3 cellular contexts compared by ENCODE assay signal in the genomic region with DNA sequence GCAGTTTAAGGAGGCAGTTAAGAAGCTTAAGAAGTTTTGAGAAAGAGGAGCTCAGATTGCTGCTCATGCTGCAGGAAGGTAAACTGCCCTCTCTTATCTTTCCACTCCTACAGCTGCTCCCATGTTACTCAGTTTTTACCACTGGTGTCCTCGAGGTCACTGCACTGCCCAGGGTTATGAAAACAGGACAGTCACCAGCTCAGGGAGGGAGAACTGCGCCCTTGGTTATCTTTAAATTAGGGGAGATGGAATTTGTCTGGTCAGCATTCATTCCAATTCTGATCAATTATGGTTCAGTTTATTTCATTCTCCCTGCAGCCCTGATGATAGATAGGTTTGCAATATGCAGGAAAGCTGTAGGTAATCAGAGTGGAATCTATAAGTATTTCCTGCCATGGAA.
TF ChIP-seq lines count a peak whose summit lies in the region.

No MANE protein-coding gene starts in this region.

TF ChIP-seq in SK-N-SH, 30 proteins besides CTCF, POLR2A, EP300 and RAD21 (continued from another document and continues in another):
- TF ChIP-seq, protein P1, sequence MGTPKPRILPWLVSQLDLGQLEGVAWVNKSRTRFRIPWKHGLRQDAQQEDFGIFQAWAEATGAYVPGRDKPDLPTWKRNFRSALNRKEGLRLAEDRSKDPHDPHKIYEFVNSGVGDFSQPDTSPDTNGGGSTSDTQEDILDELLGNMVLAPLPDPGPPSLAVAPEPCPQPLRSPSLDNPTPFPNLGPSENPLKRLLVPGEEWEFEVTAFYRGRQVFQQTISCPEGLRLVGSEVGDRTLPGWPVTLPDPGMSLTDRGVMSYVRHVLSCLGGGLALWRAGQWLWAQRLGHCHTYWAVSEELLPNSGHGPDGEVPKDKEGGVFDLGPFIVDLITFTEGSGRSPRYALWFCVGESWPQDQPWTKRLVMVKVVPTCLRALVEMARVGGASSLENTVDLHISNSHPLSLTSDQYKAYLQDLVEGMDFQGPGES (IDR thresholded peaks at IDR 0.05; ENCODE audit: low read depth, low read length), result no peak
- TF ChIP-seq, protein P2, sequence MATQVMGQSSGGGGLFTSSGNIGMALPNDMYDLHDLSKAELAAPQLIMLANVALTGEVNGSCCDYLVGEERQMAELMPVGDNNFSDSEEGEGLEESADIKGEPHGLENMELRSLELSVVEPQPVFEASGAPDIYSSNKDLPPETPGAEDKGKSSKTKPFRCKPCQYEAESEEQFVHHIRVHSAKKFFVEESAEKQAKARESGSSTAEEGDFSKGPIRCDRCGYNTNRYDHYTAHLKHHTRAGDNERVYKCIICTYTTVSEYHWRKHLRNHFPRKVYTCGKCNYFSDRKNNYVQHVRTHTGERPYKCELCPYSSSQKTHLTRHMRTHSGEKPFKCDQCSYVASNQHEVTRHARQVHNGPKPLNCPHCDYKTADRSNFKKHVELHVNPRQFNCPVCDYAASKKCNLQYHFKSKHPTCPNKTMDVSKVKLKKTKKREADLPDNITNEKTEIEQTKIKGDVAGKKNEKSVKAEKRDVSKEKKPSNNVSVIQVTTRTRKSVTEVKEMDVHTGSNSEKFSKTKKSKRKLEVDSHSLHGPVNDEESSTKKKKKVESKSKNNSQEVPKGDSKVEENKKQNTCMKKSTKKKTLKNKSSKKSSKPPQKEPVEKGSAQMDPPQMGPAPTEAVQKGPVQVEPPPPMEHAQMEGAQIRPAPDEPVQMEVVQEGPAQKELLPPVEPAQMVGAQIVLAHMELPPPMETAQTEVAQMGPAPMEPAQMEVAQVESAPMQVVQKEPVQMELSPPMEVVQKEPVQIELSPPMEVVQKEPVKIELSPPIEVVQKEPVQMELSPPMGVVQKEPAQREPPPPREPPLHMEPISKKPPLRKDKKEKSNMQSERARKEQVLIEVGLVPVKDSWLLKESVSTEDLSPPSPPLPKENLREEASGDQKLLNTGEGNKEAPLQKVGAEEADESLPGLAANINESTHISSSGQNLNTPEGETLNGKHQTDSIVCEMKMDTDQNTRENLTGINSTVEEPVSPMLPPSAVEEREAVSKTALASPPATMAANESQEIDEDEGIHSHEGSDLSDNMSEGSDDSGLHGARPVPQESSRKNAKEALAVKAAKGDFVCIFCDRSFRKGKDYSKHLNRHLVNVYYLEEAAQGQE (IDR thresholded peaks at IDR 0.05; ENCODE audit: low read depth, low read length), result no peak
- TF ChIP-seq, protein P3, sequence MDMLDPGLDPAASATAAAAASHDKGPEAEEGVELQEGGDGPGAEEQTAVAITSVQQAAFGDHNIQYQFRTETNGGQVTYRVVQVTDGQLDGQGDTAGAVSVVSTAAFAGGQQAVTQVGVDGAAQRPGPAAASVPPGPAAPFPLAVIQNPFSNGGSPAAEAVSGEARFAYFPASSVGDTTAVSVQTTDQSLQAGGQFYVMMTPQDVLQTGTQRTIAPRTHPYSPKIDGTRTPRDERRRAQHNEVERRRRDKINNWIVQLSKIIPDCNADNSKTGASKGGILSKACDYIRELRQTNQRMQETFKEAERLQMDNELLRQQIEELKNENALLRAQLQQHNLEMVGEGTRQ (IDR thresholded peaks at IDR 0.05; ENCODE audit: borderline replicate concordance, low read depth, low read length), result no peak
- TF ChIP-seq, protein P4, sequence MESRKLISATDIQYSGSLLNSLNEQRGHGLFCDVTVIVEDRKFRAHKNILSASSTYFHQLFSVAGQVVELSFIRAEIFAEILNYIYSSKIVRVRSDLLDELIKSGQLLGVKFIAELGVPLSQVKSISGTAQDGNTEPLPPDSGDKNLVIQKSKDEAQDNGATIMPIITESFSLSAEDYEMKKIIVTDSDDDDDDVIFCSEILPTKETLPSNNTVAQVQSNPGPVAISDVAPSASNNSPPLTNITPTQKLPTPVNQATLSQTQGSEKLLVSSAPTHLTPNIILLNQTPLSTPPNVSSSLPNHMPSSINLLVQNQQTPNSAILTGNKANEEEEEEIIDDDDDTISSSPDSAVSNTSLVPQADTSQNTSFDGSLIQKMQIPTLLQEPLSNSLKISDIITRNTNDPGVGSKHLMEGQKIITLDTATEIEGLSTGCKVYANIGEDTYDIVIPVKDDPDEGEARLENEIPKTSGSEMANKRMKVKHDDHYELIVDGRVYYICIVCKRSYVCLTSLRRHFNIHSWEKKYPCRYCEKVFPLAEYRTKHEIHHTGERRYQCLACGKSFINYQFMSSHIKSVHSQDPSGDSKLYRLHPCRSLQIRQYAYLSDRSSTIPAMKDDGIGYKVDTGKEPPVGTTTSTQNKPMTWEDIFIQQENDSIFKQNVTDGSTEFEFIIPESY (IDR thresholded peaks at IDR 0.05; ENCODE audit: borderline replicate concordance, low read depth), result no peak
- TF ChIP-seq TAF1 (IDR thresholded peaks at IDR 0.05; ENCODE audit: borderline replicate concordance, low read depth, low read length), result no peak
- TF ChIP-seq, protein P5, sequence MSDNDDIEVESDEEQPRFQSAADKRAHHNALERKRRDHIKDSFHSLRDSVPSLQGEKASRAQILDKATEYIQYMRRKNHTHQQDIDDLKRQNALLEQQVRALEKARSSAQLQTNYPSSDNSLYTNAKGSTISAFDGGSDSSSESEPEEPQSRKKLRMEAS (IDR thresholded peaks at IDR 0.05; ENCODE audit: low read depth), result no peak

TF ChIP-seq in SK-N-SH treated with all-trans-retinoic acid at 6 μM for 48 hours, 23 proteins besides CTCF, POLR2A, EP300 and RAD21:
- TF ChIP-seq, protein P6, sequence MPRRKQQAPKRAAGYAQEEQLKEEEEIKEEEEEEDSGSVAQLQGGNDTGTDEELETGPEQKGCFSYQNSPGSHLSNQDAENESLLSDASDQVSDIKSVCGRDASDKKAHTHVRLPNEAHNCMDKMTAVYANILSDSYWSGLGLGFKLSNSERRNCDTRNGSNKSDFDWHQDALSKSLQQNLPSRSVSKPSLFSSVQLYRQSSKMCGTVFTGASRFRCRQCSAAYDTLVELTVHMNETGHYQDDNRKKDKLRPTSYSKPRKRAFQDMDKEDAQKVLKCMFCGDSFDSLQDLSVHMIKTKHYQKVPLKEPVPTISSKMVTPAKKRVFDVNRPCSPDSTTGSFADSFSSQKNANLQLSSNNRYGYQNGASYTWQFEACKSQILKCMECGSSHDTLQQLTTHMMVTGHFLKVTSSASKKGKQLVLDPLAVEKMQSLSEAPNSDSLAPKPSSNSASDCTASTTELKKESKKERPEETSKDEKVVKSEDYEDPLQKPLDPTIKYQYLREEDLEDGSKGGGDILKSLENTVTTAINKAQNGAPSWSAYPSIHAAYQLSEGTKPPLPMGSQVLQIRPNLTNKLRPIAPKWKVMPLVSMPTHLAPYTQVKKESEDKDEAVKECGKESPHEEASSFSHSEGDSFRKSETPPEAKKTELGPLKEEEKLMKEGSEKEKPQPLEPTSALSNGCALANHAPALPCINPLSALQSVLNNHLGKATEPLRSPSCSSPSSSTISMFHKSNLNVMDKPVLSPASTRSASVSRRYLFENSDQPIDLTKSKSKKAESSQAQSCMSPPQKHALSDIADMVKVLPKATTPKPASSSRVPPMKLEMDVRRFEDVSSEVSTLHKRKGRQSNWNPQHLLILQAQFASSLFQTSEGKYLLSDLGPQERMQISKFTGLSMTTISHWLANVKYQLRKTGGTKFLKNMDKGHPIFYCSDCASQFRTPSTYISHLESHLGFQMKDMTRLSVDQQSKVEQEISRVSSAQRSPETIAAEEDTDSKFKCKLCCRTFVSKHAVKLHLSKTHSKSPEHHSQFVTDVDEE (CRISPR knock-in tag; IDR thresholded peaks at IDR 0.05), result no peak
- no peak for TF ChIP-seq BACH2 (CRISPR knock-in tag; IDR thresholded peaks at IDR 0.05; ENCODE audit: borderline replicate concordance)
- TF ChIP-seq, protein P7, sequence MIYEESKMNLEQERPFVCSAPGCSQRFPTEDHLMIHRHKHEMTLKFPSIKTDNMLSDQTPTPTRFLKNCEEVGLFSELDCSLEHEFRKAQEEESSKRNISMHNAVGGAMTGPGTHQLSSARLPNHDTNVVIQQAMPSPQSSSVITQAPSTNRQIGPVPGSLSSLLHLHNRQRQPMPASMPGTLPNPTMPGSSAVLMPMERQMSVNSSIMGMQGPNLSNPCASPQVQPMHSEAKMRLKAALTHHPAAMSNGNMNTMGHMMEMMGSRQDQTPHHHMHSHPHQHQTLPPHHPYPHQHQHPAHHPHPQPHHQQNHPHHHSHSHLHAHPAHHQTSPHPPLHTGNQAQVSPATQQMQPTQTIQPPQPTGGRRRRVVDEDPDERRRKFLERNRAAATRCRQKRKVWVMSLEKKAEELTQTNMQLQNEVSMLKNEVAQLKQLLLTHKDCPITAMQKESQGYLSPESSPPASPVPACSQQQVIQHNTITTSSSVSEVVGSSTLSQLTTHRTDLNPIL (CRISPR knock-in tag; IDR thresholded peaks at IDR 0.05; ENCODE audit: low read depth), result no peak

TF ChIP-seq in liver, 16 proteins besides CTCF, POLR2A, EP300 and RAD21 (continued from another document):
- TF ChIP-seq, protein P2 (IDR thresholded peaks at IDR 0.05), result peak; percentile 68
- TF ChIP-seq HNF4A (conservative IDR thresholded peaks at IDR 0.05) (peak; percentile 62 to 79), GABPA (IDR thresholded peaks at IDR 0.05 in 1 of 2, conservative IDR thresholded peaks at IDR 0.05 in 1 of 2) (no peak), JUND (IDR thresholded peaks at IDR 0.05) (peak in 1 of 2 donors; percentile 78), HNF4G (IDR thresholded peaks at IDR 0.05) (peak; percentile 19), NR2F2 (IDR thresholded peaks at IDR 0.05) (no peak), SP1 (IDR thresholded peaks at IDR 0.05) (peak; percentile 81)
- TF ChIP-seq, protein P4 (IDR thresholded peaks at IDR 0.05), result no peak
